Comparison of ENCODE assay signal across 21 cellular contexts in genomic region chr4:103021120-103021519, GRCh38.
"Had no signal": no experiment of that assay in that cellular context is flagged by ENCODE, and none has a peak within 500 bp of the region (broad histone marks: within the 10 kb centered on the region; RNA-seq: fewer than 3 reads in every experiment).

No MANE protein-coding gene starts in this region.

- H3K27ac ChIP-seq: coronary artery, left lung, neutrophil had no signal

- H3K9me3 ChIP-seq: heart left ventricle, left lung, neutrophil, tibial nerve had no signal

- H3K4me3 ChIP-seq: coronary artery, heart left ventricle, left lung, tibial nerve had no signal

- H3K9me3 Mint-ChIP-seq: activated CD4-positive, alpha-beta memory T cell treated with anti-CD3 and anti-CD28 coated beads, Interleukin-2, amount 10 ng/mL, durations not matched to agents 7 days and 5 days; activated naive CD8-positive, alpha-beta T cell treated with anti-CD3 and anti-CD28 coated beads, Interleukin-2, amount 10 ng/mL, durations not matched to agents 7 days and 5 days; activated T-helper 2 cell treated with anti-CD3 and anti-CD28 coated beads, Interferon-gamma antibody, Interleukin-2, Interleukin-4, amounts not matched to agents 10 μg/mL and 5 μg/mL and 100 μg/mL, durations not matched to agents 14 hours and 24 hours and 36 hours; stimulated activated naive CD8-positive, alpha-beta T cell treated with anti-CD3 and anti-CD28 coated beads, Interleukin-15, Interleukin-2, amounts not matched to agents 100 ng/mL and 50 ng/mL, for 24 hours had no signal

- FAIRE-seq: endometrium, TTC549, urothelium cell line had no signal

- H3K36me3 ChIP-seq: left lung, neutrophil had no signal

- H3K27me3 ChIP-seq: heart left ventricle, left lung, tibial nerve had no signal

- ATAC-seq: activated CD4-positive, alpha-beta T cell treated with anti-CD3 and anti-CD28 coated beads for 36 hours; heart left ventricle; left lung had no signal

- H3K4me3 Mint-ChIP-seq: activated CD4-positive, alpha-beta memory T cell treated with anti-CD3 and anti-CD28 coated beads, Interleukin-2, amount 10 ng/mL, durations not matched to agents 7 days and 5 days; activated CD4-positive, alpha-beta T cell treated with anti-CD3 and anti-CD28 coated beads for 36 hours had no signal

- DNase-seq: activated CD4-positive, alpha-beta memory T cell treated with anti-CD3 and anti-CD28 coated beads, Interleukin-2, amount 10 ng/mL, durations not matched to agents 7 days and 5 days; activated CD4-positive, alpha-beta T cell treated with anti-CD3 and anti-CD28 coated beads for 36 hours; activated naive CD4-positive, alpha-beta T cell treated with Interleukin-2 at 50 U/mL for 16 hours; activated naive CD8-positive, alpha-beta T cell treated with anti-CD3 and anti-CD28 coated beads, Interleukin-2, amount 10 ng/mL, durations not matched to agents 7 days and 5 days; activated T-cell treated with anti-CD3 and anti-CD28 coated beads, Interleukin-2, amount 50 U/mL, for 1 hour; anterior cingulate cortex; central memory CD4-positive, alpha-beta T cell; foreskin melanocyte; heart left ventricle; left lung; stimulated activated CD4-positive, alpha-beta T cell treated with anti-CD3 and anti-CD28 coated beads, Interleukin-12 subunit alpha, Interleukin-12 subunit beta, amount 100 ng/mL, for 4 hours; stimulated activated CD4-positive, alpha-beta T cell treated with anti-CD3 and anti-CD28 coated beads, Interleukin-1b, Interleukin-23, amount 100 ng/mL, for 48 hours had no signal

- H3K27me3 Mint-ChIP-seq: activated CD4-positive, alpha-beta memory T cell treated with anti-CD3 and anti-CD28 coated beads, Interleukin-2, amount 10 ng/mL, durations not matched to agents 7 days and 5 days; activated CD4-positive, alpha-beta T cell treated with anti-CD3 and anti-CD28 coated beads for 36 hours; activated naive CD8-positive, alpha-beta T cell treated with anti-CD3 and anti-CD28 coated beads, Interleukin-2, amount 10 ng/mL, durations not matched to agents 7 days and 5 days; brain; stimulated activated naive CD8-positive, alpha-beta T cell treated with anti-CD3 and anti-CD28 coated beads, Interleukin-15, Interleukin-2, amounts not matched to agents 100 ng/mL and 50 ng/mL, for 24 hours had no signal
